Comparison of ENCODE assay signal across 18 cellular contexts in genomic region chrX:120671963-120672362, GRCh38. TPM values are rescaled to one million over a fixed set of nuclear protein-coding genes. Genes with fewer than 3 reads are reported as not detected.
DNase-seq lines count a peak whose midpoint lies in the region; ATAC-seq and TF ChIP-seq lines count a peak whose summit lies in the region.
"Had no signal": no experiment of that assay in that cellular context is flagged by ENCODE, and none has a peak within 500 bp of the region (broad histone marks: within the 10 kb centered on the region; RNA-seq: fewer than 3 reads in every experiment).

No MANE protein-coding gene starts in this region.

- POLR2A ChIA-PET in IMR-90 (lab: Charles Lee; ENCODE audit: unreplicated experiment), result no interaction called here

- no peaks in the 10 kb centered on the region for H3K27me3 ChIP-seq in IMR-90 (ENCODE audit: control insufficient read depth, insufficient read depth, low read length)
- H3K27me3 ChIP-seq in adrenal gland, result no peaks in the 10 kb centered on the region
- no peaks in the 10 kb centered on the region for H3K27me3 ChIP-seq in smooth muscle cell (ENCODE audit: low read depth)
- H3K27me3 ChIP-seq: Peyer's patch, transverse colon had no signal

- in situ Hi-C loops in IMR-90 (cut with MboI; ENCODE audit: low sequenced_read_pairs), result no loop called here

- no peak overlapping the region for H2BK20ac ChIP-seq in IMR-90 (ENCODE audit: low read depth, low read length)

- TF ChIP-seq POLR2A in IMR-90 (IDR thresholded peaks at IDR 0.05; ENCODE audit: low read depth, low read length), result no peak
- no peak for TF ChIP-seq POLR2A in adrenal gland (IDR thresholded peaks at IDR 0.05)

- intact Hi-C loops in IMR-90 (cut with micrococcal nuclease) (no loop called here), adrenal gland (cut with DNase I) (no loop called here), left ventricle myocardium superior (cut with micrococcal nuclease) (no loop called here)
- intact Hi-C loops in activated naive CD4-positive, alpha-beta T cell treated with anti-CD3 and anti-CD28 coated beads for 36 hours (cut with micrococcal nuclease), result no loop called here

- H3K14ac ChIP-seq in IMR-90 (replicated peaks; ENCODE audit: low read depth, low read length), result no peak overlapping the region

- H3K23ac ChIP-seq in IMR-90 (ENCODE audit: low read depth, low read length), result no peak overlapping the region

- H3K36me3 ChIP-seq in IMR-90 (ENCODE audit: control insufficient read depth, insufficient read depth, low read length), result no peaks in the 10 kb centered on the region
- H3K36me3 ChIP-seq in adrenal gland (replicated peaks in 1 of 2), result no peaks in the 10 kb centered on the region
- no peaks in the 10 kb centered on the region for H3K36me3 ChIP-seq in smooth muscle cell (ENCODE audit: low read depth)
- H3K36me3 ChIP-seq: Peyer's patch, transverse colon had no signal

- no peak overlapping the region for H3K9ac ChIP-seq in IMR-90 (ENCODE audit: low read depth, low read length)
- H3K9ac ChIP-seq in smooth muscle cell (ENCODE audit: low read depth), result no peak overlapping the region

- H3K56ac ChIP-seq in IMR-90 (ENCODE audit: extremely low read depth, insufficient read depth, low read length), result no peak overlapping the region

- H3K79me2 ChIP-seq in smooth muscle cell (ENCODE audit: low read depth), result no peaks in the 10 kb centered on the region

- no peak for ATAC-seq in IMR-90 (ENCODE audit: low read depth)
- ATAC-seq in left ventricle myocardium superior, result peak; percentile 20
- no peak for ATAC-seq in effector memory CD8-positive, alpha-beta T cell (replicated peaks)
- ATAC-seq: stimulated activated effector memory CD8-positive, alpha-beta T cell treated with anti-CD3 and anti-CD28 coated beads, Interleukin-12 subunit alpha, Interleukin-12 subunit beta, amount 100 ng/mL, for 72 hours had no signal

- H3K18ac ChIP-seq in IMR-90 (ENCODE audit: low read depth, low read length), result no peak overlapping the region

- no peaks in the 10 kb centered on the region for H3K4me1 ChIP-seq in IMR-90 (ENCODE audit: control insufficient read depth, insufficient read depth, low read length)
- peaks cover 5 to 15% of the 10 kb centered on the region in 2 donors for H3K4me1 ChIP-seq in adrenal gland (replicated peaks in 1 of 2)
- H3K4me1 ChIP-seq in smooth muscle cell (ENCODE audit: low read depth), result no peaks in the 10 kb centered on the region
- H3K4me1 ChIP-seq: Peyer's patch, transverse colon had no signal

- TF ChIP-seq CTCF in IMR-90 (conservative IDR thresholded peaks at IDR 0.05; ENCODE audit: low read depth, low read length) (no peak), adrenal gland (IDR thresholded peaks at IDR 0.05) (no peak), smooth muscle cell (IDR thresholded peaks at IDR 0.05; ENCODE audit: borderline replicate concordance, insufficient read depth, poor library complexity, severe bottlenecking) (no peak)

- DNase-seq in IMR-90 (no peak), adrenal gland (no peak), left ventricle myocardium superior (no peak), smooth muscle cell (lab: John Stamatoyannopoulos, UW; ENCODE audit: unreplicated experiment) (no peak), UCSD-AML1 (lab: John Stamatoyannopoulos, UW; ENCODE audit: unreplicated experiment) (no peak), occipital lobe (lab: John Stamatoyannopoulos, UW) (no peak)
- DNase-seq in activated naive CD4-positive, alpha-beta T cell treated with anti-CD3 and anti-CD28 coated beads for 36 hours, result no peak
- DNase-seq in effector memory CD8-positive, alpha-beta T cell, result no peak
- DNase-seq: activated CD4-positive, alpha-beta memory T cell treated with anti-CD3 and anti-CD28 coated beads for 36 hours; activated naive CD4-positive, alpha-beta T cell treated with anti-CD3 and anti-CD28 coated beads, Interleukin-2, amount 50 U/mL, for 16 hours; activated T-cell treated with anti-CD3 and anti-CD28 coated beads, Interleukin-2, amount 50 U/mL, for 24 hours; DMS153; naive B cell; NCI-H748 treated with DMSO at 0.1 percent for 48 hours; Peyer's patch; transverse colon had no signal

- no peaks in the 10 kb centered on the region for H4K20me1 ChIP-seq in IMR-90 (ENCODE audit: insufficient read depth, low read length)
- H4K20me1 ChIP-seq in smooth muscle cell (ENCODE audit: low read depth), result no peaks in the 10 kb centered on the region

- no peak overlapping the region for H3K27ac ChIP-seq in IMR-90 (ENCODE audit: insufficient read depth, low read length)
- H3K27ac ChIP-seq in adrenal gland, result peak overlapping the region; percentile 46 to 89 (median 72)
- peak overlapping the region; percentile 50 for H3K27ac ChIP-seq in smooth muscle cell (ENCODE audit: low read depth)
- H3K27ac ChIP-seq: Peyer's patch, transverse colon had no signal

- H3K79me1 ChIP-seq in IMR-90 (ENCODE audit: low read depth in 1 of 2, low read length in 2 of 2), result no peaks in the 10 kb centered on the region

- CTCF ChIA-PET in IMR-90 (lab: Yijun Ruan, JAX), result no interaction called here
- CTCF ChIA-PET in activated naive CD4-positive, alpha-beta T cell treated with anti-CD3 and anti-CD28 coated beads for 36 hours (lab: Charles Lee), result no interaction called here

- H2AK5ac ChIP-seq in IMR-90 (ENCODE audit: low read depth, low read length), result no peak overlapping the region

- no peak overlapping the region for H4K91ac ChIP-seq in IMR-90 (ENCODE audit: insufficient read depth, low read depth, low read length)

- H2BK5ac ChIP-seq in IMR-90 (ENCODE audit: low read depth, low read length, poor library complexity, severe bottlenecking), result peak overlapping the region; percentile 62

- peaks cover 9% of the 10 kb centered on the region for H3K4me1 Mint-ChIP-seq in activated naive CD4-positive, alpha-beta T cell treated with anti-CD3 and anti-CD28 coated beads for 36 hours (ENCODE audit: low read depth)
- no peaks in the 10 kb centered on the region for H3K4me1 Mint-ChIP-seq in effector memory CD8-positive, alpha-beta T cell (ENCODE audit: low read depth in 2 of 2)

- H3K27me3 Mint-ChIP-seq in activated naive CD4-positive, alpha-beta T cell treated with anti-CD3 and anti-CD28 coated beads for 36 hours (ENCODE audit: low read depth), result no peaks in the 10 kb centered on the region
- H3K27me3 Mint-ChIP-seq in effector memory CD8-positive, alpha-beta T cell, result no peaks in the 10 kb centered on the region
- H3K27me3 Mint-ChIP-seq: activated CD4-positive, alpha-beta memory T cell treated with anti-CD3 and anti-CD28 coated beads for 36 hours; IgD-negative memory B cell; naive B cell had no signal

- no peak overlapping the region; the same call in 1 of the 2 replicates for H3K4me2 ChIP-seq in IMR-90 (ENCODE audit: low read depth, low read length)
- H3K4me2 ChIP-seq in smooth muscle cell, result no peak overlapping the region

- H2AK9ac ChIP-seq in IMR-90 (replicated peaks; ENCODE audit: low read depth, low read length, poor library complexity), result no peak overlapping the region

- H2BK120ac ChIP-seq in IMR-90 (ENCODE audit: low read depth, low read length), result no peak overlapping the region

- H3K4me3 Mint-ChIP-seq in activated naive CD4-positive, alpha-beta T cell treated with anti-CD3 and anti-CD28 coated beads for 36 hours, result no peak overlapping the region
- H3K4me3 Mint-ChIP-seq in effector memory CD8-positive, alpha-beta T cell, result no peak overlapping the region
- H3K4me3 Mint-ChIP-seq: activated CD4-positive, alpha-beta memory T cell treated with anti-CD3 and anti-CD28 coated beads for 36 hours; activated T-cell treated with anti-CD3 and anti-CD28 coated beads, Interleukin-2, amount 50 U/mL, for 24 hours; IgD-negative memory B cell; naive B cell; stimulated activated effector memory CD8-positive, alpha-beta T cell treated with anti-CD3 and anti-CD28 coated beads, Interleukin-12 subunit alpha, Interleukin-12 subunit beta, amount 100 ng/mL, for 72 hours had no signal

- H3K4me3 ChIP-seq in IMR-90 (ENCODE audit: insufficient read depth, low read depth, low read length) (no peak overlapping the region), adrenal gland (no peak overlapping the region), smooth muscle cell (no peak overlapping the region)
- H3K4me3 ChIP-seq: Peyer's patch, transverse colon had no signal

- no peaks in the 10 kb centered on the region for H3K9me1 ChIP-seq in IMR-90 (ENCODE audit: insufficient read depth, low read length)

- H4K5ac ChIP-seq in IMR-90 (ENCODE audit: low read depth, low read length), result no peak overlapping the region

- H3K9me3 Mint-ChIP-seq in activated naive CD4-positive, alpha-beta T cell treated with anti-CD3 and anti-CD28 coated beads for 36 hours, result peaks cover 11% of the 10 kb centered on the region
- H3K9me3 Mint-ChIP-seq in effector memory CD8-positive, alpha-beta T cell, result no peaks in the 10 kb centered on the region

- H3K4ac ChIP-seq in IMR-90 (ENCODE audit: low read depth, low read length), result no peak overlapping the region

- H2AFZ ChIP-seq in IMR-90 (replicated peaks; ENCODE audit: low read length, poor library complexity), result no peak overlapping the region
- no peak overlapping the region for H2AFZ ChIP-seq in smooth muscle cell (ENCODE audit: low read depth)

- no TSS peak for BruUV-seq in IMR-90 (replicated peaks; lab: Mats Ljungman, UMichigan)

- H3F3A ChIP-seq in smooth muscle cell (ENCODE audit: low read depth), result no peaks in the 10 kb centered on the region

- no peak overlapping the region for H2BK15ac ChIP-seq in IMR-90 (ENCODE audit: low read depth, low read length)

- H3K9me3 ChIP-seq in IMR-90 (ENCODE audit: control insufficient read depth, insufficient read depth, low read length), result no peaks in the 10 kb centered on the region
- H3K9me3 ChIP-seq in adrenal gland (replicated peaks in 1 of 3), result no peaks in the 10 kb centered on the region
- no peaks in the 10 kb centered on the region for H3K9me3 ChIP-seq in smooth muscle cell (replicated peaks; ENCODE audit: low read depth)
- H3K9me3 ChIP-seq: Peyer's patch, transverse colon had no signal

- no peak for TF ChIP-seq RAD21 in IMR-90 (IDR thresholded peaks at IDR 0.05; ENCODE audit: low read length)

- H3K27ac Mint-ChIP-seq in activated naive CD4-positive, alpha-beta T cell treated with anti-CD3 and anti-CD28 coated beads for 36 hours, result no peak overlapping the region
- no peak overlapping the region for H3K27ac Mint-ChIP-seq in effector memory CD8-positive, alpha-beta T cell
- H3K27ac Mint-ChIP-seq: activated CD4-positive, alpha-beta memory T cell treated with anti-CD3 and anti-CD28 coated beads for 36 hours; activated T-cell treated with anti-CD3 and anti-CD28 coated beads, Interleukin-2, amount 50 U/mL, for 24 hours; IgD-negative memory B cell; naive B cell; stimulated activated effector memory CD8-positive, alpha-beta T cell treated with anti-CD3 and anti-CD28 coated beads, Interleukin-12 subunit alpha, Interleukin-12 subunit beta, amount 100 ng/mL, for 72 hours had no signal

- peaks cover 6% of the 10 kb centered on the region for H3K36me3 Mint-ChIP-seq in activated naive CD4-positive, alpha-beta T cell treated with anti-CD3 and anti-CD28 coated beads for 36 hours (ENCODE audit: low read depth)
- H3K36me3 Mint-ChIP-seq in effector memory CD8-positive, alpha-beta T cell (ENCODE audit: insufficient read depth), result no peaks in the 10 kb centered on the region
- H3K36me3 Mint-ChIP-seq: IgD-negative memory B cell; stimulated activated effector memory CD8-positive, alpha-beta T cell treated with anti-CD3 and anti-CD28 coated beads, Interleukin-12 subunit alpha, Interleukin-12 subunit beta, amount 100 ng/mL, for 72 hours had no signal

- H4K8ac ChIP-seq in IMR-90 (ENCODE audit: low read depth in 2 of 2, low read length in 2 of 2), result no peak overlapping the region

- dilution Hi-C loops in IMR-90 (cut with HindIII; ENCODE audit: low sequenced_read_pairs, unreplicated experiment), result no loop called here

RNA-seq across cellular contexts. Expression of gene C1GALT1C1, which starts 42.1 kb away (rescaled TPM):
- total RNA-seq in IMR-90 (2012; rRNA removed) (15.2 and 22.5 TPM in 2 replicates), adrenal gland (10 to 100 TPM; 28.3 to 57.7 (median 38.3) TPM), left ventricle myocardium superior (16.0 TPM), smooth muscle cell (27.0 and 32.6 TPM in 2 replicates), occipital lobe (16.2 TPM)
- polyA plus RNA-seq in IMR-90 (2012; rRNA removed) (19.1 and 20.0 TPM in 2 replicates), adrenal gland (10 to 100 TPM in 2 of 3 donors, 1 to 10 TPM in 1; 7.8 to 55.6 (median 16.6) TPM), smooth muscle cell (13.2 and 17.9 TPM in 2 replicates)
- polyA plus RNA-seq in IMR-90 (2012; cell fraction: cytosol; rRNA removed), result 2.7 and 3.4 TPM in 2 replicates
- 0.92 and 5.3 TPM in 2 replicates for polyA plus RNA-seq in IMR-90 (2012; cell fraction: nucleus; rRNA removed; ENCODE audit: low replicate concordance)
- total RNA-seq in activated naive CD4-positive, alpha-beta T cell treated with anti-CD3 and anti-CD28 coated beads for 36 hours, result 10 to 100 TPM; 11.7 TPM
